1 cellular context compared by ENCODE assay signal in genomic region chr3:27293954-27294353, GRCh38.
TF ChIP-seq lines count a peak whose summit lies in the region.

No MANE protein-coding gene starts in this region.

TF ChIP-seq in WTC11, 78 proteins besides CTCF, POLR2A, EP300 and RAD21 (continued from another document):
- TF ChIP-seq FOXP1 (CRISPR knock-in tag; IDR thresholded peaks at IDR 0.05; ENCODE audit: borderline replicate concordance) (no peak), PRRX2 (CRISPR knock-in tag; IDR thresholded peaks at IDR 0.05) (no peak), USF1 (CRISPR knock-in tag; IDR thresholded peaks at IDR 0.05) (no peak), PREB (CRISPR knock-in tag; IDR thresholded peaks at IDR 0.05; ENCODE audit: borderline replicate concordance) (no peak), ZNF423 (CRISPR knock-in tag; IDR thresholded peaks at IDR 0.05) (no peak), EMX1 (CRISPR knock-in tag; IDR thresholded peaks at IDR 0.05) (no peak), IRF2 (CRISPR knock-in tag; IDR thresholded peaks at IDR 0.05; ENCODE audit: borderline replicate concordance, low read depth) (no peak), ZNF219 (CRISPR knock-in tag; IDR thresholded peaks at IDR 0.05; ENCODE audit: borderline replicate concordance) (no peak), KAT7 (CRISPR knock-in tag; IDR thresholded peaks at IDR 0.05; ENCODE audit: borderline replicate concordance) (no peak), RORB (CRISPR knock-in tag; IDR thresholded peaks at IDR 0.05) (no peak), SP1 (CRISPR knock-in tag; conservative IDR thresholded peaks at IDR 0.05) (no peak), ATF6 (CRISPR knock-in tag; IDR thresholded peaks at IDR 0.05) (no peak), SMAD4 (CRISPR knock-in tag; IDR thresholded peaks at IDR 0.05) (no peak), IRF1 (CRISPR knock-in tag; IDR thresholded peaks at IDR 0.05) (no peak)
TF ChIP-seq in WTC11: peak in this region for 0.
